8 cellular contexts compared by ENCODE assay signal in the genomic region with DNA sequence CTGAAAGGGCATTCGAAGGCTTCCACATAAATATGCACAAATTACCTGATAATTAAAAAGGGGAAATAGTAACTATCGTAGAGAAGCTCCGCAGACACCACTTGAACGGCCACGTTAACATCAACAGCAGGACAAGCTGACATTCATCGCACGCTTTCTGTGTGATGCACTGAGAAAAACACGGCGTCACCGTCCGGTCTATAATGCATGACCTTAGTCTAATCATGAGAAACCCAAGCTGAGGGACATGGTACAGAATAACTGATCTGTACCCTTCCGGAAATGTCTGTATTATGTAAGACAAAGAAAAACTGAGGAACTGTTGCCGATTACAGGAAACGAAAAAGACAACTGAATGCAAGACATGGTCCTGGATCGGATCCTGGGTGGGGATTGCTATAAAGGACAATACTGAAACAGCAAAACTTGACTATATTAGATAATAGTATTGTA. TPM values are rescaled to one million over a fixed set of nuclear protein-coding genes. Genes with fewer than 3 reads are reported as not detected.
DNase-seq lines count a peak whose midpoint lies in the region; ATAC-seq and TF ChIP-seq lines count a peak whose summit lies in the region.

No MANE protein-coding gene starts in this region.

- no peaks in the 10 kb centered on the region for H3K27me3 ChIP-seq in prostate gland (replicated peaks; ENCODE audit: insufficient read depth)

- ATAC-seq in GM18502 (IDR thresholded peaks at IDR 0.05; ENCODE audit: poor library complexity, unreplicated experiment) = peak; percentile 18
- peak; percentile 14 for ATAC-seq in HG02642 (IDR thresholded peaks at IDR 0.05; ENCODE audit: poor library complexity, unreplicated experiment)

- TF ChIP-seq POLR2A in prostate gland (IDR thresholded peaks at IDR 0.05) = no peak

- H3K4me3 ChIP-seq in fibroblast of mammary gland (ENCODE audit: control insufficient read depth, low read depth, low read length) (peak overlapping the region; percentile 88), prostate gland (peak overlapping the region; percentile 74 to 87)

- in situ Hi-C loops in GM13976 (cut with MboI; ENCODE audit: low sequenced_read_pairs, unreplicated experiment) = no loop called here

- no peaks in the 10 kb centered on the region for H3K4me1 ChIP-seq in prostate gland (replicated peaks)

- intact Hi-C loops in prostate gland (cut with DNase I) = no loop called here

- no peaks in the 10 kb centered on the region for H3K36me3 ChIP-seq in prostate gland

- 2% methylated on average over 15 of the region's 15 CpGs for WGBS in prostate gland

- H3K9me3 ChIP-seq in prostate gland = no peaks in the 10 kb centered on the region

- DNase-seq in NCI-H748 (lab: John Stamatoyannopoulos, UW; ENCODE audit: unreplicated experiment) (peak; percentile 68), activated T-cell treated with anti-CD3 and anti-CD28 coated beads for 4 hours (peak; percentile 27), fibroblast of mammary gland (ENCODE audit: low read depth) (peak; percentile 25), prostate gland (ENCODE audit: low spot score) (peak; percentile 26), GM13976 (ENCODE audit: low spot score) (no peak), NCI-H187 (lab: John Stamatoyannopoulos, UW) (no peak)

- peak overlapping the region; percentile 77 to 87 for H3K27ac ChIP-seq in prostate gland

- no peak for TF ChIP-seq CTCF in fibroblast of mammary gland (conservative IDR thresholded peaks at IDR 0.05; ENCODE audit: control insufficient read depth, insufficient read depth, low read depth, low read length)
- no peak for TF ChIP-seq CTCF in prostate gland (IDR thresholded peaks at IDR 0.05)
- TF ChIP-seq CTCF in GM13976 (IDR thresholded peaks at IDR 0.05; ENCODE audit: borderline replicate concordance, control extremely low read depth, extremely low read depth, insufficient read depth, missing control alignments) = no peak

RNA-seq across cellular contexts. Expression of gene RANGAP1, which starts 0.7 kb away (rescaled TPM):
- 100 to 1,000 TPM in 1 of 2 donors, 10 to 100 TPM in 1; 47.8 to 127 TPM for total RNA-seq in prostate gland

RNA-seq across cellular contexts. Expression of gene ZC3H7B, which starts 14.7 kb away (rescaled TPM):
- 10 to 100 TPM; 56.7 to 79.1 TPM for total RNA-seq in prostate gland

RNA-seq across cellular contexts. Expression of gene CHADL, which starts 45.9 kb away (rescaled TPM):
- 10 to 100 TPM in 1 of 2 donors, 1 to 10 TPM in 1; 8.2 to 19.0 TPM for total RNA-seq in prostate gland

Comparison
In these comparisons a context has a peak if more than half of its experiments do, and no peak if none do; other contexts are left out.
1. DNase-seq: peak in NCI-H748 (single experiment), activated T-cell treated with anti-CD3 and anti-CD28 coated beads for 4 hours (single experiment), fibroblast of mammary gland (single experiment) and prostate gland (single experiment); none in GM13976 (single experiment) and NCI-H187 (0 of 2).